ENCODE assay signal across 10 cellular contexts in genomic region chr1:87684786-87685185, GRCh38.
DNase-seq lines count a peak whose midpoint lies in the region; ATAC-seq and TF ChIP-seq lines count a peak whose summit lies in the region.
"Had no signal": no experiment of that assay in that cellular context is flagged by ENCODE, and none has a peak within 500 bp of the region (broad histone marks: within the 10 kb centered on the region; RNA-seq: fewer than 3 reads in every experiment).

No MANE protein-coding gene starts in this region.

- H3K4me1 ChIP-seq in HUES6 (ENCODE audit: control insufficient read depth, insufficient read depth, low read length), result peaks cover 31% of the 10 kb centered on the region
- H3K4me1 ChIP-seq in iPS-18a (ENCODE audit: control insufficient read depth, low read depth, low read length), result peaks cover 45% of the 10 kb centered on the region
- peaks cover 0 to 9% (median 5%) of the 10 kb centered on the region in 6 donors for H3K4me1 ChIP-seq in spleen

- H3K36me3 ChIP-seq in HUES6 (ENCODE audit: control insufficient read depth, insufficient read depth, low read length) (no peaks in the 10 kb centered on the region), WERI-Rb-1 (no peaks in the 10 kb centered on the region), iPS-18a (ENCODE audit: control insufficient read depth, low read depth, low read length) (no peaks in the 10 kb centered on the region), spleen (no peaks in the 10 kb centered on the region)

- no peak overlapping the region for H3K4me3 Mint-ChIP-seq in activated T-cell treated with anti-CD3 and anti-CD28 coated beads, Interleukin-2, amount 50 U/mL, for 24 hours
- no peak overlapping the region for H3K4me3 Mint-ChIP-seq in stimulated activated naive CD8-positive, alpha-beta T cell treated with anti-CD3 and anti-CD28 coated beads, Interleukin-15, amount 100 ng/mL, for 72 hours

- H3K36me3 Mint-ChIP-seq in activated T-cell treated with anti-CD3 and anti-CD28 coated beads, Interleukin-2, amount 50 U/mL, for 24 hours (ENCODE audit: low read depth), result no peaks in the 10 kb centered on the region
- H3K36me3 Mint-ChIP-seq: memory B cell had no signal

- TF ChIP-seq POLR2A in spleen (IDR thresholded peaks at IDR 0.05), result no peak

- H3K9me3 ChIP-seq in HUES6 (ENCODE audit: control insufficient read depth, insufficient read depth, low read depth, low read length) (no peaks in the 10 kb centered on the region), WERI-Rb-1 (ENCODE audit: severe bottlenecking) (no peaks in the 10 kb centered on the region), iPS-18a (ENCODE audit: control insufficient read depth, low read depth, low read length) (no peaks in the 10 kb centered on the region), spleen (no peaks in the 10 kb centered on the region)

- ATAC-seq in stimulated activated naive CD8-positive, alpha-beta T cell treated with anti-CD3 and anti-CD28 coated beads, Interleukin-15, amount 100 ng/mL, for 72 hours, result no peak

- peaks cover 4% of the 10 kb centered on the region; the same call in 1 of the 2 replicates for H3K27me3 ChIP-seq in HUES6 (ENCODE audit: control insufficient read depth, insufficient read depth, low read length)
- H3K27me3 ChIP-seq in WERI-Rb-1 (ENCODE audit: insufficient read depth, low read depth, severe bottlenecking), result no peaks in the 10 kb centered on the region
- H3K27me3 ChIP-seq in iPS-18a (ENCODE audit: control insufficient read depth, insufficient read depth, low read length), result peaks cover 10% of the 10 kb centered on the region
- H3K27me3 ChIP-seq in spleen (replicated peaks in 1 of 7), result no peaks in the 10 kb centered on the region

- no peak overlapping the region for H3K27ac Mint-ChIP-seq in activated T-cell treated with anti-CD3 and anti-CD28 coated beads, Interleukin-2, amount 50 U/mL, for 24 hours
- no peak overlapping the region for H3K27ac Mint-ChIP-seq in stimulated activated naive CD8-positive, alpha-beta T cell treated with anti-CD3 and anti-CD28 coated beads, Interleukin-15, amount 100 ng/mL, for 72 hours
- H3K27ac Mint-ChIP-seq: memory B cell had no signal

- peak overlapping the region; percentile 26 for H3K4me3 ChIP-seq in HUES6 (ENCODE audit: low read depth, low read length)
- peak overlapping the region; percentile 51 for H3K4me3 ChIP-seq in WERI-Rb-1 (ENCODE audit: low read depth, low read length)
- H3K4me3 ChIP-seq in iPS-18a (ENCODE audit: low read length), result peak overlapping the region; percentile 34
- H3K4me3 ChIP-seq in spleen, result peak overlapping the region in 5 of 8 donors; percentile 1 to 57 (median 16)

- no peak overlapping the region; the same call in 1 of the 2 replicates for H3K27ac ChIP-seq in HUES6 (ENCODE audit: low read depth, low read length)
- peak overlapping the region; percentile 84 for H3K27ac ChIP-seq in WERI-Rb-1
- H3K27ac ChIP-seq in iPS-18a (ENCODE audit: low read length), result no peak overlapping the region
- peak overlapping the region in 5 of 8 donors; percentile 3 to 57 (median 43) for H3K27ac ChIP-seq in spleen

- H3K9ac ChIP-seq in HUES6 (ENCODE audit: low read length) (no peak overlapping the region), iPS-18a (ENCODE audit: low read length) (peak overlapping the region; percentile 29)

- TF ChIP-seq CTCF in WERI-Rb-1 (IDR thresholded peaks at IDR 0.05; ENCODE audit: low read depth, low read length) (no peak), spleen (IDR thresholded peaks at IDR 0.05 in 8 of 11, conservative IDR thresholded peaks at IDR 0.05 in 3 of 11) (no peak)

- intact Hi-C loops in spleen (cut with DNase I; ENCODE audit: low total_unique reads), result no loop called here

- peak; percentile 11 for DNase-seq in WERI-Rb-1
- no peak for DNase-seq in spleen
- DNase-seq in activated effector memory CD4-positive, alpha-beta T cell treated with anti-CD3 and anti-CD28 coated beads, Interleukin-2, amount 50 U/mL, for 16 hours, result no peak
- no peak for DNase-seq in activated T-cell treated with anti-CD3 and anti-CD28 coated beads, Interleukin-2, amount 50 U/mL, for 24 hours
- no peak for DNase-seq in NOMO-1 treated with DMSO at 0.1 percent for 48 hours (lab: John Stamatoyannopoulos, UW; ENCODE audit: unreplicated experiment)
- DNase-seq in stimulated activated naive CD8-positive, alpha-beta T cell treated with anti-CD3 and anti-CD28 coated beads, Interleukin-15, amount 100 ng/mL, for 72 hours, result no peak
- DNase-seq: activated CD4-positive, CD25-positive, alpha-beta regulatory T cell treated with anti-CD3 and anti-CD28 coated beads, Interleukin-2, amount 50 U/mL, for 72 hours had no signal

- peaks cover 4% of the 10 kb centered on the region for H3K27me3 Mint-ChIP-seq in activated T-cell treated with anti-CD3 and anti-CD28 coated beads, Interleukin-2, amount 50 U/mL, for 24 hours
- peaks cover 6% of the 10 kb centered on the region for H3K27me3 Mint-ChIP-seq in stimulated activated naive CD8-positive, alpha-beta T cell treated with anti-CD3 and anti-CD28 coated beads, Interleukin-15, amount 100 ng/mL, for 72 hours
- H3K27me3 Mint-ChIP-seq: memory B cell had no signal

- no peaks in the 10 kb centered on the region for H3K4me1 Mint-ChIP-seq in activated T-cell treated with anti-CD3 and anti-CD28 coated beads, Interleukin-2, amount 50 U/mL, for 24 hours (ENCODE audit: low read depth)
- no peaks in the 10 kb centered on the region for H3K4me1 Mint-ChIP-seq in stimulated activated naive CD8-positive, alpha-beta T cell treated with anti-CD3 and anti-CD28 coated beads, Interleukin-15, amount 100 ng/mL, for 72 hours

- WGBS in spleen, 5 donors, result 60 to 72% (median 70%) methylated on average over 6 of the region's 6 CpGs

- H3K9me3 Mint-ChIP-seq in activated T-cell treated with anti-CD3 and anti-CD28 coated beads, Interleukin-2, amount 50 U/mL, for 24 hours, result no peaks in the 10 kb centered on the region
- no peaks in the 10 kb centered on the region for H3K9me3 Mint-ChIP-seq in stimulated activated naive CD8-positive, alpha-beta T cell treated with anti-CD3 and anti-CD28 coated beads, Interleukin-15, amount 100 ng/mL, for 72 hours
- H3K9me3 Mint-ChIP-seq: memory B cell had no signal

Comparison
In these comparisons a context has a peak if more than half of its experiments do, and no peak if none do; other contexts are left out.
1. H3K27ac ChIP-seq: peak in WERI-Rb-1 (single experiment) and spleen (5 of 8); none in HUES6 (single experiment) and iPS-18a (single experiment).
2. Peak in every context shown above with its lines, with median percentiles within 50 percentile points of each other: H3K4me3 ChIP-seq.